Comparison of ENCODE assay signal across 20 cellular contexts in genomic region chr2:55957142-55957541, GRCh38. TPM values are rescaled to one million over a fixed set of nuclear protein-coding genes. Genes with fewer than 3 reads are reported as not detected.
"Had no signal": no experiment of that assay in that cellular context is flagged by ENCODE, and none has a peak within 500 bp of the region (broad histone marks: within the 10 kb centered on the region; RNA-seq: fewer than 3 reads in every experiment).

No MANE protein-coding gene starts in this region.

- FAIRE-seq: endometrium had no signal

- H3K9me3 ChIP-seq: transverse colon had no signal

- H3K27me3 ChIP-seq: foreskin keratinocyte, transverse colon had no signal

- H3K36me3 Mint-ChIP-seq: activated naive CD4-positive, alpha-beta T cell treated with anti-CD3 and anti-CD28 coated beads, Interleukin-2, amount 50 U/mL, for 24 hours; brain had no signal

- DNase-seq: activated CD4-positive, alpha-beta T cell treated with anti-CD3 and anti-CD28 coated beads for 36 hours; activated CD4-positive, alpha-beta T cell treated with anti-CD3 and anti-CD28 coated beads, Interleukin-2, amount 50 U/mL, for 48 hours; activated gamma-delta T cell; central memory CD4-positive, alpha-beta T cell; foreskin keratinocyte; hippocampal formation; islet precursor cell; left colon; midbrain; posterior cingulate gyrus; retina; transverse colon had no signal

- ATAC-seq: activated CD4-positive, alpha-beta T cell treated with anti-CD3 and anti-CD28 coated beads for 36 hours; left colon had no signal

- H3K9me3 Mint-ChIP-seq: activated naive CD4-positive, alpha-beta T cell treated with anti-CD3 and anti-CD28 coated beads, Interleukin-2, amount 50 U/mL, for 24 hours; brain; nephron; stimulated activated naive CD8-positive, alpha-beta T cell treated with anti-CD3 and anti-CD28 coated beads, Interleukin-15, Interleukin-2, amounts not matched to agents 100 ng/mL and 50 ng/mL, for 24 hours had no signal

- H3K36me3 ChIP-seq: transverse colon had no signal

- H3K27ac Mint-ChIP-seq: activated CD4-positive, alpha-beta T cell treated with anti-CD3 and anti-CD28 coated beads for 36 hours; activated naive CD4-positive, alpha-beta T cell treated with anti-CD3 and anti-CD28 coated beads, Interleukin-2, amount 50 U/mL, for 24 hours; nephron; stimulated activated naive CD8-positive, alpha-beta T cell treated with anti-CD3 and anti-CD28 coated beads, Interleukin-15, Interleukin-2, amounts not matched to agents 100 ng/mL and 50 ng/mL, for 24 hours had no signal

- H3K27ac ChIP-seq: coronary artery, foreskin keratinocyte had no signal

- H3K4me3 ChIP-seq: coronary artery, lung, transverse colon had no signal

- H3K27me3 Mint-ChIP-seq: activated naive CD4-positive, alpha-beta T cell treated with anti-CD3 and anti-CD28 coated beads, Interleukin-2, amount 50 U/mL, for 24 hours had no signal

- H3K4me3 Mint-ChIP-seq: activated CD4-positive, alpha-beta T cell treated with anti-CD3 and anti-CD28 coated beads for 36 hours; activated naive CD4-positive, alpha-beta T cell treated with anti-CD3 and anti-CD28 coated beads, Interleukin-2, amount 50 U/mL, for 24 hours; brain; nephron; stimulated activated naive CD8-positive, alpha-beta T cell treated with anti-CD3 and anti-CD28 coated beads, Interleukin-15, Interleukin-2, amounts not matched to agents 100 ng/mL and 50 ng/mL, for 24 hours had no signal

- H3K4me1 Mint-ChIP-seq: activated CD4-positive, alpha-beta T cell treated with anti-CD3 and anti-CD28 coated beads for 36 hours; activated naive CD4-positive, alpha-beta T cell treated with anti-CD3 and anti-CD28 coated beads, Interleukin-2, amount 50 U/mL, for 24 hours; brain had no signal

RNA-seq across cellular contexts. Expression of gene EFEMP1, which starts 33.6 kb away (rescaled TPM):
- total RNA-seq: activated CD4-positive, alpha-beta T cell treated with anti-CD3 and anti-CD28 coated beads for 36 hours; T-helper 2 cell treated with Interferon-gamma antibody and Interleukin-4, amounts not matched to agents 100 ng/mL and 5 ng/mL, for 36 hours had no signal
